ENCODE assay signal across 38 cellular contexts in the genomic region with DNA sequence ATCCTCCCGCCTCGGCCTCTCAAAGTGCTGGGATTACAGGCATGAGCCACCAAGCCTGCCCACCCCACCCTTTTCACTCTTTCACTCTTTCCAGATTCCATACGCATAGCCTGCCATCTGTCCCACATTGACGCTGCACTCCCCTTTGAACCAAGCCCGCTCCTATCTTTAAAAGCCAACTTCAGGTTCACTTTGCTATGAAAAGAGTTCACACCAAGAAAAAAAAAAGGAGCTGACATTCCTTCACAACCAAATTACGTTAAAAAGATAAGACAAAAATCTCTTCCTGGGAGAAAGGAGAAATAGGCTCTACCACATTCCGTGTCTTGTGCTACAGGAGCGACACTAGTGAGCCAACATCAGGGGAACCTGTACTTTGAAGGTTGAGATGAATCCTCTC. TPM values are rescaled to one million over a fixed set of nuclear protein-coding genes. Genes with fewer than 3 reads are reported as not detected.
"Had no signal": no experiment of that assay in that cellular context is flagged by ENCODE, and none has a peak within 500 bp of the region (broad histone marks: within the 10 kb centered on the region; RNA-seq: fewer than 3 reads in every experiment).

No MANE protein-coding gene starts in this region.

- ATAC-seq: activated naive CD4-positive, alpha-beta T cell treated with anti-CD3 and anti-CD28 coated beads, Interleukin-2, amount 50 U/mL, for 72 hours; activated naive CD8-positive, alpha-beta T cell treated with anti-CD3 and anti-CD28 coated beads, Interleukin-2, amount 50 U/mL, for 24 hours; activated T-cell treated with anti-CD3 and anti-CD28 coated beads, Interleukin-2, amount 50 U/mL, for 4 hours; activated T-helper 17 cell treated with anti-CD3 and anti-CD28 coated beads, Interleukin-2, amount 50 U/mL, for 72 hours; body of pancreas had no signal

- H3K4me3 Mint-ChIP-seq: activated naive CD4-positive, alpha-beta T cell treated with anti-CD3 and anti-CD28 coated beads for 36 hours; activated naive CD4-positive, alpha-beta T cell treated with anti-CD3 and anti-CD28 coated beads, Interleukin-2, amount 10 ng/mL, durations not matched to agents 7 days and 5 days; activated naive CD8-positive, alpha-beta T cell; activated naive CD8-positive, alpha-beta T cell treated with anti-CD3 and anti-CD28 coated beads for 36 hours; activated naive CD8-positive, alpha-beta T cell treated with anti-CD3 and anti-CD28 coated beads, Interleukin-2, amount 10 ng/mL, durations not matched to agents 7 days and 5 days; activated naive CD8-positive, alpha-beta T cell treated with anti-CD3 and anti-CD28 coated beads, Interleukin-2, amount 50 U/mL, for 24 hours; activated T-cell treated with anti-CD3 and anti-CD28 coated beads, Interleukin-2, amount 50 U/mL, for 24 hours; activated T-cell treated with anti-CD3 and anti-CD28 coated beads, Interleukin-2, amount 50 U/mL, for 4 hours; activated T-cell treated with anti-CD3 and anti-CD28 coated beads, Interleukin-2, amount 50 U/mL, for 72 hours; activated T-helper 1 cell treated with anti-CD3 and anti-CD28 coated beads, Interleukin-12 subunit alpha, Interleukin-12 subunit beta, Interleukin-2, Interleukin-4 antibody, amounts not matched to agents 30 ng/mL and 10 ng/mL and 1 ng/mL, durations not matched to agents 14 hours and 24 hours and 36 hours; activated T-helper 17 cell treated with anti-CD3 and anti-CD28 coated beads, Interleukin-2, amount 50 U/mL, for 72 hours; brain; central memory CD8-positive, alpha-beta T cell had no signal

- H3K9me3 ChIP-seq: adrenal gland, ascending aorta, body of pancreas, breast epithelium had no signal

- H3K36me3 Mint-ChIP-seq: activated naive CD4-positive, alpha-beta T cell treated with anti-CD3 and anti-CD28 coated beads, Interleukin-2, amount 10 ng/mL, durations not matched to agents 7 days and 5 days; activated naive CD4-positive, alpha-beta T cell treated with anti-CD3 and anti-CD28 coated beads, Interleukin-2, amount 50 U/mL, for 72 hours; activated naive CD8-positive, alpha-beta T cell; activated naive CD8-positive, alpha-beta T cell treated with anti-CD3 and anti-CD28 coated beads for 36 hours; activated naive CD8-positive, alpha-beta T cell treated with anti-CD3 and anti-CD28 coated beads, Interleukin-2, amount 10 ng/mL, durations not matched to agents 7 days and 5 days; brain had no signal

- H3K9me3 Mint-ChIP-seq: activated naive CD4-positive, alpha-beta T cell treated with anti-CD3 and anti-CD28 coated beads for 36 hours; activated naive CD4-positive, alpha-beta T cell treated with anti-CD3 and anti-CD28 coated beads, Interleukin-2, amount 10 ng/mL, durations not matched to agents 7 days and 5 days; activated naive CD4-positive, alpha-beta T cell treated with anti-CD3 and anti-CD28 coated beads, Interleukin-2, amount 50 U/mL, for 72 hours; activated naive CD8-positive, alpha-beta T cell treated with anti-CD3 and anti-CD28 coated beads for 36 hours; activated naive CD8-positive, alpha-beta T cell treated with anti-CD3 and anti-CD28 coated beads, Interleukin-2, amount 50 U/mL, for 24 hours; activated T-cell treated with anti-CD3 and anti-CD28 coated beads, Interleukin-2, amount 50 U/mL, for 24 hours; activated T-cell treated with anti-CD3 and anti-CD28 coated beads, Interleukin-2, amount 50 U/mL, for 4 hours; activated T-cell treated with anti-CD3 and anti-CD28 coated beads, Interleukin-2, amount 50 U/mL, for 72 hours; activated T-helper 1 cell treated with anti-CD3 and anti-CD28 coated beads, Interleukin-12 subunit alpha, Interleukin-12 subunit beta, Interleukin-2, Interleukin-4 antibody, amounts not matched to agents 30 ng/mL and 10 ng/mL and 1 ng/mL, durations not matched to agents 14 hours and 24 hours and 36 hours; activated T-helper 17 cell treated with anti-CD3 and anti-CD28 coated beads, Interleukin-2, amount 50 U/mL, for 72 hours; activated T-helper 2 cell treated with anti-CD3 and anti-CD28 coated beads, Interferon-gamma antibody, Interleukin-2, Interleukin-4, amounts not matched to agents 10 μg/mL and 5 μg/mL and 100 μg/mL, durations not matched to agents 14 hours and 24 hours and 36 hours; central memory CD8-positive, alpha-beta T cell had no signal

- H3K27ac Mint-ChIP-seq: activated naive CD4-positive, alpha-beta T cell treated with anti-CD3 and anti-CD28 coated beads for 36 hours; activated naive CD4-positive, alpha-beta T cell treated with anti-CD3 and anti-CD28 coated beads, Interleukin-2, amount 10 ng/mL, durations not matched to agents 7 days and 5 days; activated naive CD4-positive, alpha-beta T cell treated with anti-CD3 and anti-CD28 coated beads, Interleukin-2, amount 50 U/mL, for 72 hours; activated naive CD8-positive, alpha-beta T cell; activated naive CD8-positive, alpha-beta T cell treated with anti-CD3 and anti-CD28 coated beads for 36 hours; activated naive CD8-positive, alpha-beta T cell treated with anti-CD3 and anti-CD28 coated beads, Interleukin-2, amount 10 ng/mL, durations not matched to agents 7 days and 5 days; activated naive CD8-positive, alpha-beta T cell treated with anti-CD3 and anti-CD28 coated beads, Interleukin-2, amount 50 U/mL, for 24 hours; activated T-cell treated with anti-CD3 and anti-CD28 coated beads, Interleukin-2, amount 50 U/mL, for 24 hours; activated T-cell treated with anti-CD3 and anti-CD28 coated beads, Interleukin-2, amount 50 U/mL, for 72 hours; activated T-helper 1 cell treated with anti-CD3 and anti-CD28 coated beads, Interleukin-12 subunit alpha, Interleukin-12 subunit beta, Interleukin-2, Interleukin-4 antibody, amounts not matched to agents 30 ng/mL and 10 ng/mL and 1 ng/mL, durations not matched to agents 14 hours and 24 hours and 36 hours; activated T-helper 17 cell treated with anti-CD3 and anti-CD28 coated beads, Interleukin-2, amount 50 U/mL, for 72 hours; activated T-helper 2 cell treated with anti-CD3 and anti-CD28 coated beads, Interferon-gamma antibody, Interleukin-2, Interleukin-4, amounts not matched to agents 10 μg/mL and 5 μg/mL and 100 μg/mL, durations not matched to agents 14 hours and 24 hours and 36 hours; brain had no signal

- H3K4me1 Mint-ChIP-seq: activated T-helper 17 cell treated with anti-CD3 and anti-CD28 coated beads, Interleukin-2, amount 50 U/mL, for 72 hours; brain had no signal

- H3K27me3 ChIP-seq: adrenal gland, ascending aorta, body of pancreas, brain microvascular endothelial cell, breast epithelium had no signal

- H3K4me1 ChIP-seq: adrenal gland, ascending aorta, breast epithelium had no signal

- H3K36me3 ChIP-seq: adrenal gland, ascending aorta, brain microvascular endothelial cell, breast epithelium, cardiac muscle cell had no signal

- DNase-seq: activated effector memory CD4-positive, alpha-beta T cell treated with anti-CD3 and anti-CD28 coated beads, Interleukin-2, amount 50 U/mL, for 16 hours; activated effector memory CD4-positive, alpha-beta T cell treated with Interleukin-2 at 50 U/mL for 16 hours; activated gamma-delta T cell; activated gamma-delta T cell treated with Interleukin-2 at 50 U/mL for 16 hours; activated naive CD4-positive, alpha-beta T cell; activated naive CD4-positive, alpha-beta T cell treated with anti-CD3 and anti-CD28 coated beads, Interleukin-2, amount 10 ng/mL, durations not matched to agents 7 days and 5 days; activated naive CD4-positive, alpha-beta T cell treated with Interleukin-2 at 50 U/mL for 16 hours; activated naive CD8-positive, alpha-beta T cell treated with anti-CD3 and anti-CD28 coated beads for 36 hours; activated naive CD8-positive, alpha-beta T cell treated with anti-CD3 and anti-CD28 coated beads, Interleukin-2, amount 10 ng/mL, durations not matched to agents 7 days and 5 days; activated naive CD8-positive, alpha-beta T cell treated with anti-CD3 and anti-CD28 coated beads, Interleukin-2, amount 50 U/mL, for 24 hours; activated T-cell treated with anti-CD3 and anti-CD28 coated beads for 4 hours; activated T-cell treated with anti-CD3 and anti-CD28 coated beads, Interleukin-2, amount 50 U/mL, for 1 hour; activated T-cell treated with anti-CD3 and anti-CD28 coated beads, Interleukin-2, amount 50 U/mL, for 24 hours; activated T-cell treated with anti-CD3 and anti-CD28 coated beads, Interleukin-2, amount 50 U/mL, for 4 hours; activated T-cell treated with anti-CD3 and anti-CD28 coated beads, Interleukin-2, amount 50 U/mL, for 48 hours; activated T-cell treated with anti-CD3 and anti-CD28 coated beads, Interleukin-2, amount 50 U/mL, for 72 hours; adrenal gland; amniotic stem cell; amygdala; anterior cingulate cortex; aorta; body of pancreas; brain microvascular endothelial cell; caudate nucleus; central memory CD4-positive, alpha-beta T cell; cerebellar nuclear complex had no signal

- H3K4me3 ChIP-seq: adrenal gland, ascending aorta, body of pancreas, breast epithelium, cardiac muscle cell had no signal

- H3K27ac ChIP-seq: adrenal gland, ascending aorta, body of pancreas, brain microvascular endothelial cell, breast epithelium, cardiac muscle cell had no signal

RNA-seq across cellular contexts. Expression of a gene that starts 41.5 kb away (rescaled TPM):
- polyA plus RNA-seq: adipose tissue, adrenal gland, aorta, cardiac muscle cell had no signal
